Comparison of ENCODE assay signal across 11 cellular contexts in the genomic region with DNA sequence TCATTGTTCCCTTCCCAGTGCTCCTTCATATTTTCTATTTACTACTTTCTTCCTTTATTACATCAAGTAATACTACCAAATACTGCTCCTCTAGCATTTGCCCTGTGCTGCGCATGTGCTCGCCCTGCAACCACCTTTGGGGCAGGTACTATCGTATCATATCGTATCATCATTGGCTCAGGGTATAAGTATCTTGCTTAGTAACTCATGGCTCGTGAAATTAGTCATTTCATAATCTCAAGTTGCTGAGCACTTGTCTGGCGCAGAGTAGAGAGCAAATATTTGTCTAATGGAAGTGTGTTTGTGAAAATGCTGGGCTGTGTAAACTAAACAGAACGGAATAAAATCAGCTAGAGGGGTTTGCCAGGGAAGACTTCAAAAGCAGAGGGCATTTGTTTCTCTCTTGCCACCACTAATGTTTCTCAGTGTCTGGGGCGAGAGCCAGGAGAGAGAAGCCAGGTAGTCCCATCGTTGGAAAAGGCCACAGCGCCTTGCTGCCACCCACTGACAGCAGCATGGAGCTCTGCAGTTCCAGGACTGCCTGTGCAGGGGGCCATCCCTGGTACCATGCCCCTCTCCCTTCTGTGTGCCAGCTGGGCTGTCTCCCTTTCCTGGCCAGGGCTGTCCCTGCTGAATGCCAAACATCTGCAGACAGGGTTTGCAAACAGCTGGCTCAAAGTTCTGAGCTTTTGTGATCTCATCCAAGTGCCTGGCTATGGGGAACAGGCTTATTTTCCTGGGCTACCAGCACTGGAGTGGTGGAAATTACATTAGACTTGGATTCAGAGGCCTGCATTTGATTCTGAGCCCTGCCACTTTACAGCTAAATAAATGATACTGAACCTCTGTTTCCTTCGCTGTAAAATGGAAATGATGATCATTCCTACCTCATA. TPM values are rescaled to one million over a fixed set of nuclear protein-coding genes. Genes with fewer than 3 reads are reported as not detected.
DNase-seq lines count a peak whose midpoint lies in the region; ATAC-seq, FAIRE-seq and TF ChIP-seq lines count a peak whose summit lies in the region.
"Had no signal": no experiment of that assay in that cellular context is flagged by ENCODE, and none has a peak within 500 bp of the region (broad histone marks: within the 10 kb centered on the region; RNA-seq: fewer than 3 reads in every experiment).

No MANE protein-coding gene starts in this region.

- intact Hi-C loops in lower lobe of right lung (cut with DNase I): no loop called here

- H3K4me1 ChIP-seq in BE2C: no peaks in the 10 kb centered on the region
- H3K4me1 ChIP-seq in lower lobe of right lung: peaks cover 36% of the 10 kb centered on the region

- H3K4me3 ChIP-seq in BE2C (ENCODE audit: low read depth, low read length): no peak overlapping the region
- no peak overlapping the region for H3K4me3 ChIP-seq in bronchial epithelial cell (ENCODE audit: low read depth, low read length)
- no peak overlapping the region for H3K4me3 ChIP-seq in lower lobe of right lung

- no peaks in the 10 kb centered on the region for H3K36me3 ChIP-seq in BE2C
- H3K36me3 ChIP-seq in bronchial epithelial cell (ENCODE audit: control insufficient read depth, insufficient read depth, low read length): no peaks in the 10 kb centered on the region
- no peaks in the 10 kb centered on the region for H3K36me3 ChIP-seq in lower lobe of right lung

- DNase-seq in BE2C (peak; percentile 15), NCI-H1694 treated with DMSO at 0.1 percent for 48 hours (lab: John Stamatoyannopoulos, UW) (peak; percentile 55), bronchial epithelial cell (ENCODE audit: low read depth) (peak; percentile 85), lower lobe of right lung (peak; percentile 57), NOMO-1 treated with dmso at 0.1 percent for 144 hours (lab: John Stamatoyannopoulos, UW; ENCODE audit: unreplicated experiment) (no peak)
- DNase-seq: DND-41 had no signal

- H3K27me3 ChIP-seq in BE2C (no peaks in the 10 kb centered on the region), bronchial epithelial cell (ENCODE audit: control insufficient read depth, insufficient read depth, low read length) (peaks cover 2% of the 10 kb centered on the region), lower lobe of right lung (ENCODE audit: low read depth) (no peaks in the 10 kb centered on the region)

- peak; percentile 66 for FAIRE-seq in bronchial epithelial cell (lab: Jason Lieb, UNC)
- FAIRE-seq: endometrium had no signal

- H3K27ac ChIP-seq in lower lobe of right lung: peak overlapping the region; percentile 18

- peak; percentile 28 for TF ChIP-seq CTCF in BE2C (IDR thresholded peaks at IDR 0.05; ENCODE audit: low read depth, low read length)
- TF ChIP-seq CTCF in bronchial epithelial cell (IDR thresholded peaks at IDR 0.05; ENCODE audit: insufficient read depth, low read length, severe bottlenecking): peak; percentile 41
- peak; percentile 20 for TF ChIP-seq CTCF in lower lobe of right lung (IDR thresholded peaks at IDR 0.05)

- H3K9me3 ChIP-seq in BE2C: no peaks in the 10 kb centered on the region
- H3K9me3 ChIP-seq in lower lobe of right lung: no peaks in the 10 kb centered on the region

- ATAC-seq in lower lobe of right lung (peak; percentile 88 to 92), HG03159 (IDR thresholded peaks at IDR 0.05; ENCODE audit: unreplicated experiment) (no peak), HG03565 (IDR thresholded peaks at IDR 0.05; ENCODE audit: unreplicated experiment) (no peak), HG03469 (IDR thresholded peaks at IDR 0.05; ENCODE audit: unreplicated experiment) (no peak)

RNA-seq across cellular contexts. Expression of gene CPT2, which starts 19.9 kb away (rescaled TPM):
- 3.5 TPM for polyA plus RNA-seq in BE2C (2012; ENCODE audit: insufficient read depth, insufficient read length, low read depth)
- total RNA-seq in bronchial epithelial cell: 5.5 and 15.0 TPM in 2 replicates
- total RNA-seq in lower lobe of right lung: 26.3 TPM

RNA-seq across cellular contexts. Expression of gene SLC1A7, which starts 34.3 kb away (rescaled TPM):
- not detected for polyA plus RNA-seq in BE2C (2012; ENCODE audit: insufficient read depth, insufficient read length, low read depth)
- total RNA-seq in bronchial epithelial cell: not detected in 2 replicates
- total RNA-seq in lower lobe of right lung: 0.68 TPM
- total RNA-seq: neural crest cell had no signal

RNA-seq across cellular contexts. Expression of gene CZIB, which starts 43.7 kb away (rescaled TPM):
- polyA plus RNA-seq in BE2C (2012; ENCODE audit: insufficient read depth, insufficient read length, low read depth): 66.7 TPM
- 37.9 and 47.9 TPM in 2 replicates for total RNA-seq in bronchial epithelial cell
- total RNA-seq in lower lobe of right lung: 60.2 TPM

Comparison
In these comparisons a context has a peak if more than half of its experiments do, and no peak if none do; other contexts are left out.
1. ATAC-seq: peak in lower lobe of right lung (2 of 2); none in HG03159 (single experiment), HG03565 (single experiment) and HG03469 (single experiment).
2. Peak in every context shown above with its lines, with median percentiles within 50 percentile points of each other: CTCF ChIP-seq.